In genomic region chr1:150146853-150147542, GRCh38 we compare ENCODE assay signal across 24 cellular contexts. TPM values are rescaled to one million over a fixed set of nuclear protein-coding genes. Genes with fewer than 3 reads are reported as not detected.
DNase-seq lines count a peak whose midpoint lies in the region; FAIRE-seq and TF ChIP-seq lines count a peak whose summit lies in the region.
"Had no signal": no experiment of that assay in that cellular context is flagged by ENCODE, and none has a peak within 500 bp of the region (broad histone marks: within the 10 kb centered on the region; RNA-seq: fewer than 3 reads in every experiment).

No MANE protein-coding gene starts in this region.

- no peaks in the 10 kb centered on the region for H3K36me3 ChIP-seq in astrocyte (ENCODE audit: insufficient read depth, low read length)
- H3K36me3 ChIP-seq: neural progenitor cell had no signal

- H3K9me3 ChIP-seq in astrocyte (ENCODE audit: insufficient read depth, low read depth, low read length) = no peaks in the 10 kb centered on the region

- peak overlapping the region; percentile 46 for H3K4me3 Mint-ChIP-seq in T-helper 2 cell treated with Interferon-gamma antibody and Interleukin-4, amounts not matched to agents 5 μg/mL and 100 μg/mL, for 36 hours
- H3K4me3 Mint-ChIP-seq in astrocyte (ENCODE audit: unreplicated experiment) (no peak overlapping the region), nephron progenitor cell (peak overlapping the region; percentile 63)
- H3K4me3 Mint-ChIP-seq: stimulated activated effector memory CD8-positive, alpha-beta T cell treated with anti-CD3 and anti-CD28 coated beads, Interleukin-12 subunit alpha, Interleukin-12 subunit beta, amount 100 ng/mL, for 72 hours had no signal

- peaks cover 15% of the 10 kb centered on the region for H3K36me3 Mint-ChIP-seq in T-helper 2 cell treated with Interferon-gamma antibody and Interleukin-4, amounts not matched to agents 5 μg/mL and 100 μg/mL, for 36 hours (ENCODE audit: low read depth)
- H3K36me3 Mint-ChIP-seq in astrocyte (ENCODE audit: low read depth, unreplicated experiment) (peaks cover 2% of the 10 kb centered on the region), nephron progenitor cell (ENCODE audit: low read depth) (no peaks in the 10 kb centered on the region)

- no peak overlapping the region for H3K4me3 ChIP-seq in astrocyte (ENCODE audit: insufficient read depth, low read depth, low read length)
- H3K4me3 ChIP-seq: neural progenitor cell had no signal

- TF ChIP-seq CTCF in astrocyte (IDR thresholded peaks at IDR 0.05; ENCODE audit: insufficient read depth, low read depth, low read length) = no peak
- no peak for TF ChIP-seq CTCF in nephron progenitor cell (IDR thresholded peaks at IDR 0.05)

- no peaks in the 10 kb centered on the region for H3K9me3 Mint-ChIP-seq in T-helper 2 cell treated with Interferon-gamma antibody and Interleukin-4, amounts not matched to agents 5 μg/mL and 100 μg/mL, for 36 hours
- H3K9me3 Mint-ChIP-seq in astrocyte (ENCODE audit: unreplicated experiment) = peaks cover 2% of the 10 kb centered on the region
- H3K9me3 Mint-ChIP-seq in nephron progenitor cell = no peaks in the 10 kb centered on the region
- H3K9me3 Mint-ChIP-seq: CD14-positive monocyte; neural progenitor cell; stimulated activated effector memory CD8-positive, alpha-beta T cell treated with anti-CD3 and anti-CD28 coated beads, Interleukin-12 subunit alpha, Interleukin-12 subunit beta, amount 100 ng/mL, for 72 hours had no signal

- H2AFZ ChIP-seq in astrocyte (ENCODE audit: low read depth, low read length) = no peak overlapping the region
- H2AFZ ChIP-seq: neural progenitor cell had no signal

- H3K4me1 Mint-ChIP-seq in T-helper 2 cell treated with Interferon-gamma antibody and Interleukin-4, amounts not matched to agents 5 μg/mL and 100 μg/mL, for 36 hours (ENCODE audit: low read depth) = peaks cover 48% of the 10 kb centered on the region
- H3K4me1 Mint-ChIP-seq in astrocyte (ENCODE audit: low read depth, unreplicated experiment) = peaks cover 14% of the 10 kb centered on the region
- H3K4me1 Mint-ChIP-seq in nephron progenitor cell = peaks cover 54% of the 10 kb centered on the region

- no peak overlapping the region for H3K4me2 ChIP-seq in astrocyte (ENCODE audit: low read length)
- H3K4me2 ChIP-seq: neural progenitor cell had no signal

- H3K79me2 ChIP-seq in astrocyte (ENCODE audit: insufficient read depth, low read length) = peaks cover 23% of the 10 kb centered on the region

- H3K27me3 ChIP-seq in astrocyte (ENCODE audit: insufficient read depth, low read length) = no peaks in the 10 kb centered on the region
- H3K27me3 ChIP-seq: neural progenitor cell had no signal

- peaks cover 17% of the 10 kb centered on the region for H3K4me1 ChIP-seq in astrocyte (ENCODE audit: insufficient read depth, low read length)

- DNase-seq in T-helper 2 cell treated with Interferon-gamma antibody and Interleukin-4, amounts not matched to agents 5 μg/mL and 100 μg/mL, for 36 hours (ENCODE audit: low spot score) = no peak
- DNase-seq in T-helper 2 cell (no peak), HEK293T (ENCODE audit: extremely low spot score) (no peak), astrocyte (ENCODE audit: low read depth) (no peak), nephron progenitor cell (no peak), SK-N-DZ (ENCODE audit: low spot score) (no peak), urothelium cell line (ENCODE audit: low spot score) (no peak), glomerular visceral epithelial cell (ENCODE audit: extremely low spot score) (no peak)
- DNase-seq: activated CD4-positive, alpha-beta T cell treated with anti-CD3 and anti-CD28 coated beads for 48 hours; activated T-cell treated with anti-CD3 and anti-CD28 coated beads for 4 hours; caudate nucleus; HCEC 1CT; mammary epithelial cell; MM.1S; NCI-H2029; NCI-H510A treated with DMSO at 0.1 percent for 48 hours; stimulated activated CD4-positive, alpha-beta T cell treated with anti-CD3 and anti-CD28 coated beads, Interleukin-12 subunit alpha, Interleukin-12 subunit beta, amount 100 ng/mL, for 4 hours; trophoblast cell had no signal

- H3K9ac ChIP-seq in astrocyte (ENCODE audit: low read length) = no peak overlapping the region
- H3K9ac ChIP-seq: neural progenitor cell had no signal

- H3K27ac Mint-ChIP-seq in T-helper 2 cell treated with Interferon-gamma antibody and Interleukin-4, amounts not matched to agents 5 μg/mL and 100 μg/mL, for 36 hours = no peak overlapping the region
- H3K27ac Mint-ChIP-seq in astrocyte (ENCODE audit: unreplicated experiment) = peak overlapping the region; percentile 43
- H3K27ac Mint-ChIP-seq in nephron progenitor cell = no peak overlapping the region
- H3K27ac Mint-ChIP-seq: neural progenitor cell; stimulated activated effector memory CD8-positive, alpha-beta T cell treated with anti-CD3 and anti-CD28 coated beads, Interleukin-12 subunit alpha, Interleukin-12 subunit beta, amount 100 ng/mL, for 72 hours had no signal

- CTCF ChIA-PET in HEK293T (lab: Yijun Ruan, JAX) = interaction anchor here (1.0 kb wide), 1 partner anchor 19 kb away, joined by 3 read pairs; no protein-coding TSS in a partner anchor

- FAIRE-seq in astrocyte (lab: Jason Lieb, UNC) = no peak
- FAIRE-seq in urothelium cell line (lab: Jason Lieb, UNC) = no peak
- FAIRE-seq: A204.1, GM18507, keratinocyte had no signal

- H3K27me3 Mint-ChIP-seq in T-helper 2 cell treated with Interferon-gamma antibody and Interleukin-4, amounts not matched to agents 5 μg/mL and 100 μg/mL, for 36 hours (ENCODE audit: low read depth) = peaks cover 35% of the 10 kb centered on the region
- H3K27me3 Mint-ChIP-seq in astrocyte (ENCODE audit: low read depth, unreplicated experiment) (no peaks in the 10 kb centered on the region), nephron progenitor cell (ENCODE audit: low read depth, poor library complexity) (peaks cover 2% of the 10 kb centered on the region)

- no peak overlapping the region for H3K27ac ChIP-seq in astrocyte (ENCODE audit: low read depth, low read length)
- H3K27ac ChIP-seq: neural progenitor cell had no signal

- POLR2A ChIA-PET in HEK293T (lab: Yijun Ruan, JAX) = no interaction called here

- peaks cover 12% of the 10 kb centered on the region for H4K20me1 ChIP-seq in astrocyte (ENCODE audit: insufficient read depth, low read length)

TF ChIP-seq in HEK293T, 16 proteins besides CTCF, POLR2A, EP300 and RAD21:
- TF ChIP-seq NFRKB (IDR thresholded peaks at IDR 0.05) (no peak), PKNOX1 (IDR thresholded peaks at IDR 0.05) (peak; percentile 34)

RNA-seq across cellular contexts. Expression of gene PLEKHO1, which starts 2.7 kb away (rescaled TPM):
- total RNA-seq in astrocyte = 63.0 and 63.7 TPM in 2 replicates
- 97.1 and 99.5 TPM in 2 replicates for polyA plus RNA-seq in SK-N-DZ (2014; cell fraction: cytosol; rRNA removed)
- polyA plus RNA-seq in SK-N-DZ (2014; cell fraction: nucleus; rRNA removed) = 94.0 and 97.7 TPM in 2 replicates
